8 cellular contexts compared by ENCODE assay signal in genomic region chr17:3892095-3892998, GRCh38. TPM values are rescaled to one million over a fixed set of nuclear protein-coding genes. Genes with fewer than 3 reads are reported as not detected.
DNase-seq lines count a peak whose midpoint lies in the region; ATAC-seq and TF ChIP-seq lines count a peak whose summit lies in the region.

No MANE protein-coding gene starts in this region.

- no CpG with 5 or more reads among the region's 96 CpGs for WGBS in right lobe of liver (ENCODE audit: insufficient coverage, low coverage, low lambda C conversion rate, missing lambda C conversion rate)

- peak overlapping the region; percentile 44 to 60 (median 50) for H3K4me3 ChIP-seq in right lobe of liver

- no peaks in the 10 kb centered on the region for H3K36me3 ChIP-seq in right lobe of liver

- H3K27me3 ChIP-seq in right lobe of liver = no peaks in the 10 kb centered on the region

- TF ChIP-seq POLR2A in right lobe of liver (IDR thresholded peaks at IDR 0.05) = no peak

- peak; percentile 44 to 60 (median 54) for ATAC-seq in right lobe of liver

- DNase-seq in EH (ENCODE audit: low read depth) = peak; percentile 83
- peak; percentile 32 for DNase-seq in HCEC 1CT
- peak; percentile 11 to 17 for DNase-seq in NCI-H1930 (lab: John Stamatoyannopoulos, UW)
- peak; percentile 74 for DNase-seq in activated CD4-positive, alpha-beta T cell treated with anti-CD3 and anti-CD28 coated beads, Interleukin-2, amount 50 U/mL, for 1 hour
- peak; percentile 40 for DNase-seq in dedifferentiated amniotic fluid mesenchymal stem cell (ENCODE audit: extremely low spot score)
- DNase-seq in right lobe of liver = peak; percentile 68 to 84 (median 80)
- peak; percentile 61 for DNase-seq in stimulated activated CD4-positive, alpha-beta T cell treated with anti-CD3 and anti-CD28 coated beads, Interleukin-4, amount 100 ng/mL, for 24 hours
- DNase-seq in NCI-H1092 (lab: John Stamatoyannopoulos, UW) = no peak

- peak overlapping the region in 2 of 3 donors; percentile 17 to 47 for H3K27ac ChIP-seq in right lobe of liver

- intact Hi-C loops in right lobe of liver (cut with DNase I) = no loop called here

- no peak for TF ChIP-seq CTCF in right lobe of liver (IDR thresholded peaks at IDR 0.05)

- peaks cover 0 to 13% (median 3%) of the 10 kb centered on the region in 4 donors for H3K4me1 ChIP-seq in right lobe of liver

- no peaks in the 10 kb centered on the region for H3K9me3 ChIP-seq in right lobe of liver

RNA-seq across cellular contexts. Expression of gene CAMKK1, which starts 0.5 kb away (rescaled TPM):
- 1 to 10 TPM in 2 of 6 experiments, under 1 TPM in 4; 0.35 to 1.1 (median 0.47) TPM for total RNA-seq in right lobe of liver

RNA-seq across cellular contexts. Expression of gene P2RX1, which starts 23.9 kb away (rescaled TPM):
- total RNA-seq in right lobe of liver = under 1 TPM in 5 of 6 experiments, not detected in 1; 0.50 to 0.78 (median 0.58) TPM

RNA-seq across cellular contexts. Expression of gene NCBP3, which starts 46.3 kb away (rescaled TPM):
- total RNA-seq in right lobe of liver = 10 to 100 TPM in 4 of 6 experiments, 1 to 10 TPM in 2; 8.6 to 15.1 (median 10.5) TPM
